Comparison of ENCODE assay signal across 10 cellular contexts in the genomic region with DNA sequence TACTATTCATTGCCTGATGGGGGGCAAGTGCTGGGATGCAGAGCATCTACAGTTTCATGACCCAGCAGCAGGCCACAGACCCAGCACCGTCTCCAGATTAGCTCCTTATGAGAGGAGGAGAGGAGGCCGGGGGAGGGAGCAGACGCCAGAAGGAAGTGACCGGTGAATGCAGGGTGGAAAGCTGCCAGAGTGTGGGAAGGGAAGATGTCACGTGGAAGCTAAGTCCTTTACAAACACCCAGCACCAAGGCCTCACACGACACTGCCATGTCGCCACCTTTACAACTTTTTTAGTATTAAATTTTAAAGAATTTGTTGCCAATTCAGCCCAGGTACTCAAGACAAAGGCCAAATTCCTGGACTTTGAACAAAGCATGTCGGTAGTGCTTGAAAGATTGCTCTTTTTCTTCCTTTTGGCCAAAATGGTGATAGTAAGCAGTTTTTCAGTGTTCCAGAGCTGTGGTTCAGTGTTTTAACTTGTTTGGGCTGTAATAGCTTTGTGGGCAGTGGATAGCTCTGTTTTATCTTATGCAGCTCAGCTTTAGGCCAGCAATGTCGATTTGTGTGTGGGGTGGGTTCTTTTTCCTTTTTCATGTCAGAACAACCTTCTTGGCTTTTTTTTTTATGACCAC. TPM values are rescaled to one million over a fixed set of nuclear protein-coding genes. Genes with fewer than 3 reads are reported as not detected.
DNase-seq lines count a peak whose midpoint lies in the region; ATAC-seq and TF ChIP-seq lines count a peak whose summit lies in the region.
"Had no signal": no experiment of that assay in that cellular context is flagged by ENCODE, and none has a peak within 500 bp of the region (broad histone marks: within the 10 kb centered on the region; RNA-seq: fewer than 3 reads in every experiment).

No MANE protein-coding gene starts in this region.

- ATAC-seq in left ventricle myocardium superior (peak; percentile 74), GM18870 (IDR thresholded peaks at IDR 0.05; ENCODE audit: unreplicated experiment) (no peak), GM19023 (IDR thresholded peaks at IDR 0.05; ENCODE audit: unreplicated experiment) (no peak)

- no peaks in the 10 kb centered on the region for H3K9me3 ChIP-seq in ascending aorta

- H3K4me3 Mint-ChIP-seq in activated CD4-positive, alpha-beta memory T cell treated with anti-CD3 and anti-CD28 coated beads, Interleukin-2, amount 10 ng/mL, durations not matched to agents 7 days and 5 days = no peak overlapping the region
- no peak overlapping the region for H3K4me3 Mint-ChIP-seq in activated T-helper 1 cell treated with anti-CD3 and anti-CD28 coated beads, Interleukin-12 subunit alpha, Interleukin-12 subunit beta, Interleukin-2, Interleukin-4 antibody, amounts not matched to agents 30 ng/mL and 10 ng/mL and 1 ng/mL, durations not matched to agents 14 hours and 24 hours and 36 hours

- no peaks in the 10 kb centered on the region for H3K27me3 Mint-ChIP-seq in activated CD4-positive, alpha-beta memory T cell treated with anti-CD3 and anti-CD28 coated beads, Interleukin-2, amount 10 ng/mL, durations not matched to agents 7 days and 5 days
- no peaks in the 10 kb centered on the region for H3K27me3 Mint-ChIP-seq in activated T-helper 1 cell treated with anti-CD3 and anti-CD28 coated beads, Interleukin-12 subunit alpha, Interleukin-12 subunit beta, Interleukin-2, Interleukin-4 antibody, amounts not matched to agents 30 ng/mL and 10 ng/mL and 1 ng/mL, durations not matched to agents 14 hours and 24 hours and 36 hours (ENCODE audit: insufficient read depth)

- no peak overlapping the region for H3K4me3 ChIP-seq in ascending aorta
- no peak overlapping the region for H3K4me3 ChIP-seq in retinal pigment epithelial cell (ENCODE audit: low read length)
- H3K4me3 ChIP-seq: GM12878 had no signal

- intact Hi-C loops in ascending aorta (cut with DNase I) (no loop called here), left ventricle myocardium superior (cut with micrococcal nuclease) (no loop called here)
- intact Hi-C loops in activated T-helper 1 cell treated with anti-CD3 and anti-CD28 coated beads, Interleukin-12 subunit alpha, Interleukin-12 subunit beta, Interleukin-2, Interleukin-4 antibody, amounts not matched to agents 30 ng/mL and 10 ng/mL and 1 ng/mL, durations not matched to agents 14 hours and 24 hours and 36 hours (cut with micrococcal nuclease) = no loop called here

- POLR2A ChIA-PET in activated CD4-positive, alpha-beta memory T cell treated with anti-CD3 and anti-CD28 coated beads, Interleukin-2, amount 10 ng/mL, durations not matched to agents 7 days and 5 days (lab: Charles Lee) = interaction anchor here (0.7 to 1.4 kb wide), 3 partner anchors 10 to 26 kb away, joined by 3 to 4 read pairs (median 3); no protein-coding TSS in a partner anchor

- CTCF ChIA-PET in activated CD4-positive, alpha-beta memory T cell treated with anti-CD3 and anti-CD28 coated beads, Interleukin-2, amount 10 ng/mL, durations not matched to agents 7 days and 5 days (lab: Charles Lee) = interaction anchor here (1.0 to 1.8 kb wide), 5 partner anchors 9 to 62 kb away, joined by 3 to 6 read pairs (median 4); no protein-coding TSS in a partner anchor

- H3K27ac ChIP-seq in ascending aorta = peak overlapping the region; percentile 72 to 80

- peaks cover 18% of the 10 kb centered on the region for H3K4me1 Mint-ChIP-seq in activated CD4-positive, alpha-beta memory T cell treated with anti-CD3 and anti-CD28 coated beads, Interleukin-2, amount 10 ng/mL, durations not matched to agents 7 days and 5 days
- peaks cover 11% of the 10 kb centered on the region for H3K4me1 Mint-ChIP-seq in activated T-helper 1 cell treated with anti-CD3 and anti-CD28 coated beads, Interleukin-12 subunit alpha, Interleukin-12 subunit beta, Interleukin-2, Interleukin-4 antibody, amounts not matched to agents 30 ng/mL and 10 ng/mL and 1 ng/mL, durations not matched to agents 14 hours and 24 hours and 36 hours (ENCODE audit: low read depth)

- H3K9me3 Mint-ChIP-seq in activated CD4-positive, alpha-beta memory T cell treated with anti-CD3 and anti-CD28 coated beads, Interleukin-2, amount 10 ng/mL, durations not matched to agents 7 days and 5 days = no peaks in the 10 kb centered on the region
- H3K9me3 Mint-ChIP-seq in activated T-helper 1 cell treated with anti-CD3 and anti-CD28 coated beads, Interleukin-12 subunit alpha, Interleukin-12 subunit beta, Interleukin-2, Interleukin-4 antibody, amounts not matched to agents 30 ng/mL and 10 ng/mL and 1 ng/mL, durations not matched to agents 14 hours and 24 hours and 36 hours = no peaks in the 10 kb centered on the region

- no peaks in the 10 kb centered on the region for H3K27me3 ChIP-seq in ascending aorta

- H3K4me1 ChIP-seq in ascending aorta = peaks cover 12 to 60% of the 10 kb centered on the region in 2 donors

- DNase-seq in EH (ENCODE audit: low read depth) (peak; percentile 88), ascending aorta (ENCODE audit: low spot score in 2 of 2) (peak in 1 of 2 donors; percentile 80), left ventricle myocardium superior (peak; percentile 82), retinal pigment epithelial cell (ENCODE audit: low read depth) (peak; percentile 95)
- DNase-seq in activated CD4-positive, alpha-beta memory T cell treated with anti-CD3 and anti-CD28 coated beads, Interleukin-2, amount 10 ng/mL, durations not matched to agents 7 days and 5 days = no peak
- DNase-seq in activated T-helper 1 cell treated with anti-CD3 and anti-CD28 coated beads, Interleukin-12 subunit alpha, Interleukin-12 subunit beta, Interleukin-2, Interleukin-4 antibody, amounts not matched to agents 30 ng/mL and 10 ng/mL and 1 ng/mL, durations not matched to agents 14 hours and 24 hours and 36 hours (ENCODE audit: low spot score) = no peak
- DNase-seq: NCI-H1694 treated with DMSO at 0.1 percent for 48 hours had no signal

- no peak overlapping the region for H3K27ac Mint-ChIP-seq in activated CD4-positive, alpha-beta memory T cell treated with anti-CD3 and anti-CD28 coated beads, Interleukin-2, amount 10 ng/mL, durations not matched to agents 7 days and 5 days
- no peak overlapping the region for H3K27ac Mint-ChIP-seq in activated T-helper 1 cell treated with anti-CD3 and anti-CD28 coated beads, Interleukin-12 subunit alpha, Interleukin-12 subunit beta, Interleukin-2, Interleukin-4 antibody, amounts not matched to agents 30 ng/mL and 10 ng/mL and 1 ng/mL, durations not matched to agents 14 hours and 24 hours and 36 hours

- H3K36me3 ChIP-seq in ascending aorta = peaks cover 10 to 13% of the 10 kb centered on the region in 2 donors

- H3K36me3 Mint-ChIP-seq in activated CD4-positive, alpha-beta memory T cell treated with anti-CD3 and anti-CD28 coated beads, Interleukin-2, amount 10 ng/mL, durations not matched to agents 7 days and 5 days (ENCODE audit: low read depth) = peaks cover 12% of the 10 kb centered on the region
- H3K36me3 Mint-ChIP-seq in activated T-helper 1 cell treated with anti-CD3 and anti-CD28 coated beads, Interleukin-12 subunit alpha, Interleukin-12 subunit beta, Interleukin-2, Interleukin-4 antibody, amounts not matched to agents 30 ng/mL and 10 ng/mL and 1 ng/mL, durations not matched to agents 14 hours and 24 hours and 36 hours (ENCODE audit: low read depth) = peaks cover 11% of the 10 kb centered on the region

- TF ChIP-seq CTCF in ascending aorta (IDR thresholded peaks at IDR 0.05) = no peak
- no peak for TF ChIP-seq CTCF in retinal pigment epithelial cell (conservative IDR thresholded peaks at IDR 0.05; ENCODE audit: low read depth, low read length)

RNA-seq across cellular contexts. Expression of gene ZBTB38, which starts 58.2 kb away (rescaled TPM):
- 101 TPM for total RNA-seq in ascending aorta
- total RNA-seq in left ventricle myocardium superior = 105 TPM
- 10 to 100 TPM; 36.0 to 39.6 TPM for total RNA-seq in activated CD4-positive, alpha-beta memory T cell treated with anti-CD3 and anti-CD28 coated beads, Interleukin-2, amount 10 ng/mL, durations not matched to agents 7 days and 5 days
- total RNA-seq in activated T-helper 1 cell treated with anti-CD3 and anti-CD28 coated beads, Interleukin-12 subunit alpha, Interleukin-12 subunit beta, Interleukin-2, Interleukin-4 antibody, amounts not matched to agents 30 ng/mL and 10 ng/mL and 1 ng/mL, durations not matched to agents 14 hours and 24 hours and 36 hours = 20.0 and 21.0 TPM in 2 replicates

Comparison
In these comparisons a context has a peak if more than half of its experiments do, and no peak if none do; other contexts are left out.
1. DNase-seq: peak in EH (single experiment), left ventricle myocardium superior (single experiment) and retinal pigment epithelial cell (single experiment); none in activated CD4-positive, alpha-beta memory T cell treated with anti-CD3 and anti-CD28 coated beads, Interleukin-2, amount 10 ng/mL, durations not matched to agents 7 days and 5 days (single experiment) and activated T-helper 1 cell treated with anti-CD3 and anti-CD28 coated beads, Interleukin-12 subunit alpha, Interleukin-12 subunit beta, Interleukin-2, Interleukin-4 antibody, amounts not matched to agents 30 ng/mL and 10 ng/mL and 1 ng/mL, durations not matched to agents 14 hours and 24 hours and 36 hours (single experiment).